3 cellular contexts compared by ENCODE assay signal in genomic region chr2:140362361-140362760, GRCh38.
"Had no signal": no experiment of that assay in that cellular context is flagged by ENCODE, and none has a peak within 500 bp of the region (broad histone marks: within the 10 kb centered on the region; RNA-seq: fewer than 3 reads in every experiment).

No MANE protein-coding gene starts in this region.

- ATAC-seq: GM12878 had no signal

- DNase-seq: GDM1, GF-D8 had no signal

- H3K4me3 ChIP-seq: GM12878 had no signal
